Comparison of ENCODE assay signal across 2 cellular contexts in genomic region chr3:72951259-72951722, GRCh38.
TF ChIP-seq lines count a peak whose summit lies in the region.

No MANE protein-coding gene starts in this region.

TF ChIP-seq in GM12878, 131 proteins besides CTCF, POLR2A, EP300 and RAD21 (continued from another document and continues in another):
- TF ChIP-seq, protein P1, sequence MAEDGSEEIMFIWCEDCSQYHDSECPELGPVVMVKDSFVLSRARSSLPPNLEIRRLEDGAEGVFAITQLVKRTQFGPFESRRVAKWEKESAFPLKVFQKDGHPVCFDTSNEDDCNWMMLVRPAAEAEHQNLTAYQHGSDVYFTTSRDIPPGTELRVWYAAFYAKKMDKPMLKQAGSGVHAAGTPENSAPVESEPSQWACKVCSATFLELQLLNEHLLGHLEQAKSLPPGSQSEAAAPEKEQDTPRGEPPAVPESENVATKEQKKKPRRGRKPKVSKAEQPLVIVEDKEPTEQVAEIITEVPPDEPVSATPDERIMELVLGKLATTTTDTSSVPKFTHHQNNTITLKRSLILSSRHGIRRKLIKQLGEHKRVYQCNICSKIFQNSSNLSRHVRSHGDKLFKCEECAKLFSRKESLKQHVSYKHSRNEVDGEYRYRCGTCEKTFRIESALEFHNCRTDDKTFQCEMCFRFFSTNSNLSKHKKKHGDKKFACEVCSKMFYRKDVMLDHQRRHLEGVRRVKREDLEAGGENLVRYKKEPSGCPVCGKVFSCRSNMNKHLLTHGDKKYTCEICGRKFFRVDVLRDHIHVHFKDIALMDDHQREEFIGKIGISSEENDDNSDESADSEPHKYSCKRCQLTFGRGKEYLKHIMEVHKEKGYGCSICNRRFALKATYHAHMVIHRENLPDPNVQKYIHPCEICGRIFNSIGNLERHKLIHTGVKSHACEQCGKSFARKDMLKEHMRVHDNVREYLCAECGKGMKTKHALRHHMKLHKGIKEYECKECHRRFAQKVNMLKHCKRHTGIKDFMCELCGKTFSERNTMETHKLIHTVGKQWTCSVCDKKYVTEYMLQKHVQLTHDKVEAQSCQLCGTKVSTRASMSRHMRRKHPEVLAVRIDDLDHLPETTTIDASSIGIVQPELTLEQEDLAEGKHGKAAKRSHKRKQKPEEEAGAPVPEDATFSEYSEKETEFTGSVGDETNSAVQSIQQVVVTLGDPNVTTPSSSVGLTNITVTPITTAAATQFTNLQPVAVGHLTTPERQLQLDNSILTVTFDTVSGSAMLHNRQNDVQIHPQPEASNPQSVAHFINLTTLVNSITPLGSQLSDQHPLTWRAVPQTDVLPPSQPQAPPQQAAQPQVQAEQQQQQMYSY (CRISPR knock-in tag; IDR thresholded peaks at IDR 0.05) = no peak
- TF ChIP-seq NBN (IDR thresholded peaks at IDR 0.05) (peak; percentile 61; the same call in 1 of the 2 replicates), EED (IDR thresholded peaks at IDR 0.05; ENCODE audit: low read depth) (no peak), NR2F1 (conservative IDR thresholded peaks at IDR 0.05) (peak; percentile 51; the same call in 1 of the 2 replicates), BHLHE40 (IDR thresholded peaks at IDR 0.05; ENCODE audit: borderline replicate concordance in 1 of 2, low read depth in 2 of 2, low read length in 1 of 2) (peak; percentile 82 to 87), ZNF217 (IDR thresholded peaks at IDR 0.05) (peak; percentile 90), PKNOX1 (IDR thresholded peaks at IDR 0.05) (peak; percentile 45; the same call in 1 of the 2 replicates), MLLT1 (IDR thresholded peaks at IDR 0.05) (0 out of 2 replicates have a peak, but pooled peaks have one; percentile 44), DPF2 (IDR thresholded peaks at IDR 0.05) (peak; percentile 68), SMARCA5 (IDR thresholded peaks at IDR 0.05) (peak; percentile 77; the same call in 1 of the 2 replicates), PAX5 (IDR thresholded peaks at IDR 0.05; ENCODE audit: borderline replicate concordance, low read depth, low read length) (no peak), IKZF2 (IDR thresholded peaks at IDR 0.05) (peak; percentile 18 to 20; a peak in 2 of 4 replicates), ATF7 (IDR thresholded peaks at IDR 0.05; ENCODE audit: low read depth) (peak; percentile 64)
- TF ChIP-seq, protein P2, sequence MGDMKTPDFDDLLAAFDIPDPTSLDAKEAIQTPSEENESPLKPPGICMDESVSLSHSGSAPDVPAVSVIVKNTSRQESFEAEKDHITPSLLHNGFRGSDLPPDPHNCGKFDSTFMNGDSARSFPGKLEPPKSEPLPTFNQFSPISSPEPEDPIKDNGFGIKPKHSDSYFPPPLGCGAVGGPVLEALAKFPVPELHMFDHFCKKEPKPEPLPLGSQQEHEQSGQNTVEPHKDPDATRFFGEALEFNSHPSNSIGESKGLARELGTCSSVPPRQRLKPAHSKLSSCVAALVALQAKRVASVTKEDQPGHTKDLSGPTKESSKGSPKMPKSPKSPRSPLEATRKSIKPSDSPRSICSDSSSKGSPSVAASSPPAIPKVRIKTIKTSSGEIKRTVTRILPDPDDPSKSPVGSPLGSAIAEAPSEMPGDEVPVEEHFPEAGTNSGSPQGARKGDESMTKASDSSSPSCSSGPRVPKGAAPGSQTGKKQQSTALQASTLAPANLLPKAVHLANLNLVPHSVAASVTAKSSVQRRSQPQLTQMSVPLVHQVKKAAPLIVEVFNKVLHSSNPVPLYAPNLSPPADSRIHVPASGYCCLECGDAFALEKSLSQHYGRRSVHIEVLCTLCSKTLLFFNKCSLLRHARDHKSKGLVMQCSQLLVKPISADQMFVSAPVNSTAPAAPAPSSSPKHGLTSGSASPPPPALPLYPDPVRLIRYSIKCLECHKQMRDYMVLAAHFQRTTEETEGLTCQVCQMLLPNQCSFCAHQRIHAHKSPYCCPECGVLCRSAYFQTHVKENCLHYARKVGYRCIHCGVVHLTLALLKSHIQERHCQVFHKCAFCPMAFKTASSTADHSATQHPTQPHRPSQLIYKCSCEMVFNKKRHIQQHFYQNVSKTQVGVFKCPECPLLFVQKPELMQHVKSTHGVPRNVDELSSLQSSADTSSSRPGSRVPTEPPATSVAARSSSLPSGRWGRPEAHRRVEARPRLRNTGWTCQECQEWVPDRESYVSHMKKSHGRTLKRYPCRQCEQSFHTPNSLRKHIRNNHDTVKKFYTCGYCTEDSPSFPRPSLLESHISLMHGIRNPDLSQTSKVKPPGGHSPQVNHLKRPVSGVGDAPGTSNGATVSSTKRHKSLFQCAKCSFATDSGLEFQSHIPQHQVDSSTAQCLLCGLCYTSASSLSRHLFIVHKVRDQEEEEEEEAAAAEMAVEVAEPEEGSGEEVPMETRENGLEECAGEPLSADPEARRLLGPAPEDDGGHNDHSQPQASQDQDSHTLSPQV (IDR thresholded peaks at IDR 0.05) = no peak

TF ChIP-seq in GM23338, 12 proteins besides CTCF, POLR2A, EP300 and RAD21 (continued from another document):
- TF ChIP-seq REST (IDR thresholded peaks at IDR 0.05; ENCODE audit: unreplicated experiment) (no peak), STAT1 (IDR thresholded peaks at IDR 0.05; ENCODE audit: unreplicated experiment) (no peak), ZNF462 (CRISPR knock-in tag; IDR thresholded peaks at IDR 0.05) (no peak), ZNF331 (CRISPR knock-in tag; IDR thresholded peaks at IDR 0.05; ENCODE audit: low read depth) (no peak), EZH2phosphoT487 (IDR thresholded peaks at IDR 0.05; ENCODE audit: unreplicated experiment) (no peak)
- TF ChIP-seq, protein P3, sequence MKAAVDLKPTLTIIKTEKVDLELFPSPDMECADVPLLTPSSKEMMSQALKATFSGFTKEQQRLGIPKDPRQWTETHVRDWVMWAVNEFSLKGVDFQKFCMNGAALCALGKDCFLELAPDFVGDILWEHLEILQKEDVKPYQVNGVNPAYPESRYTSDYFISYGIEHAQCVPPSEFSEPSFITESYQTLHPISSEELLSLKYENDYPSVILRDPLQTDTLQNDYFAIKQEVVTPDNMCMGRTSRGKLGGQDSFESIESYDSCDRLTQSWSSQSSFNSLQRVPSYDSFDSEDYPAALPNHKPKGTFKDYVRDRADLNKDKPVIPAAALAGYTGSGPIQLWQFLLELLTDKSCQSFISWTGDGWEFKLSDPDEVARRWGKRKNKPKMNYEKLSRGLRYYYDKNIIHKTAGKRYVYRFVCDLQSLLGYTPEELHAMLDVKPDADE (IDR thresholded peaks at IDR 0.05) = no peak
